ENCODE assay signal across 20 cellular contexts in genomic region chr20:48460681-48461080, GRCh38.
DNase-seq lines count a peak whose midpoint lies in the region; FAIRE-seq and TF ChIP-seq lines count a peak whose summit lies in the region.
"Had no signal": no experiment of that assay in that cellular context is flagged by ENCODE, and none has a peak within 500 bp of the region (broad histone marks: within the 10 kb centered on the region; RNA-seq: fewer than 3 reads in every experiment).

No MANE protein-coding gene starts in this region.

- POLR2A ChIA-PET in RWPE1 (lab: Yijun Ruan, JAX; ENCODE audit: low non-redundant PET), result no interaction called here

- DNase-seq in GM12891 (ENCODE audit: insufficient read length, low spot score), result no peak
- DNase-seq in posterior vena cava (ENCODE audit: low spot score), result peak; percentile 42
- no peak for DNase-seq in foreskin melanocyte
- DNase-seq in DMS53 treated with DMSO at 0.1 percent for 48 hours (lab: John Stamatoyannopoulos, UW; ENCODE audit: unreplicated experiment), result no peak
- DNase-seq in activated CD8-positive, alpha-beta memory T cell treated with anti-CD3 and anti-CD28 coated beads, Interleukin-2, amount 50 U/mL, for 48 hours, result no peak
- DNase-seq in RWPE1 (ENCODE audit: low spot score), result no peak
- DNase-seq: CD4-positive, alpha-beta T cell; COR-L47; DMS79 treated with DMSO at 0.1 percent for 48 hours; Kasumi-1; NCI-H1417; NCI-H1694 treated with DMSO at 0.1 percent for 48 hours; NCI-H2081 treated with DMSO at 0.1 percent for 48 hours; NCI-H446; NCI-H526 treated with DMSO at 0.1 percent for 48 hours; SHP77 had no signal

- no peak for TF ChIP-seq POLR2A in GM12891 (IDR thresholded peaks at IDR 0.05; ENCODE audit: low read depth, low read length)

- H3K79me2 ChIP-seq in OCI-LY3 (ENCODE audit: low read length), result no peaks in the 10 kb centered on the region

- peak overlapping the region; percentile 57; the same call in 1 of the 2 replicates for H2AFZ ChIP-seq in OCI-LY3 (ENCODE audit: low read depth, low read length)

- H3K9ac ChIP-seq in OCI-LY3 (ENCODE audit: low read length) (no peak overlapping the region), iPS-15b (ENCODE audit: low read depth, low read length) (peak overlapping the region; percentile 16)

- H4K20me1 ChIP-seq in OCI-LY3 (ENCODE audit: insufficient read depth, low read length), result no peaks in the 10 kb centered on the region

- no peak overlapping the region for H3K27ac ChIP-seq in OCI-LY3 (ENCODE audit: low read length)
- no peak overlapping the region for H3K27ac ChIP-seq in RWPE1
- H3K27ac ChIP-seq: SK-N-MC had no signal

- H3K4me1 ChIP-seq in OCI-LY3 (ENCODE audit: low read length) (peaks cover 28% of the 10 kb centered on the region), iPS-15b (ENCODE audit: control insufficient read depth, insufficient read depth, low read length) (peaks cover 11% of the 10 kb centered on the region)

- H3K9me3 ChIP-seq in OCI-LY3 (ENCODE audit: insufficient read depth, low read length) (no peaks in the 10 kb centered on the region), iPS-15b (ENCODE audit: control insufficient read depth, insufficient read depth, low read length) (no peaks in the 10 kb centered on the region)

- CTCF ChIA-PET in RWPE1 (lab: Yijun Ruan, JAX), result interaction anchor here (0.5 kb wide), 1 partner anchor 770 kb away, joined by 3 read pairs; no protein-coding TSS in a partner anchor

- peak overlapping the region; percentile 25 for H3K4me3 ChIP-seq in OCI-LY3 (ENCODE audit: low read length)
- no peak overlapping the region for H3K4me3 ChIP-seq in iPS-15b (ENCODE audit: low read depth, low read length)
- H3K4me3 ChIP-seq: SK-N-MC had no signal

- intact Hi-C loops in posterior vena cava (cut with DNase I), result no loop called here

- FAIRE-seq in GM12891 (lab: Jason Lieb, UNC), result peak; percentile 38
- FAIRE-seq: H54 had no signal

- H3K36me3 ChIP-seq in OCI-LY3 (replicated peaks; ENCODE audit: low read depth, low read length) (no peaks in the 10 kb centered on the region), iPS-15b (ENCODE audit: control insufficient read depth, insufficient read depth, low read length) (no peaks in the 10 kb centered on the region)

- TF ChIP-seq CTCF in OCI-LY3 (IDR thresholded peaks at IDR 0.05; ENCODE audit: low read depth, low read length), result no peak
- TF ChIP-seq CTCF in RWPE1 (conservative IDR thresholded peaks at IDR 0.05; ENCODE audit: low read depth), result no peak

- peak overlapping the region; percentile 59 for H3K4me2 ChIP-seq in OCI-LY3 (ENCODE audit: low read length)

- H3K27me3 ChIP-seq in OCI-LY3 (ENCODE audit: low read depth, low read length), result peaks cover 40% of the 10 kb centered on the region
- no peaks in the 10 kb centered on the region for H3K27me3 ChIP-seq in iPS-15b (ENCODE audit: control insufficient read depth, insufficient read depth, low read length)

TF ChIP-seq in GM12891, 5 proteins besides CTCF, POLR2A, EP300 and RAD21:
- peak; percentile 87 for TF ChIP-seq POU2F2 (IDR thresholded peaks at IDR 0.05; ENCODE audit: low read depth, low read length)
- TF ChIP-seq TAF1 (IDR thresholded peaks at IDR 0.05; ENCODE audit: low read depth, low read length), result no peak
